Comparison of ENCODE assay signal across 8 cellular contexts in the genomic region with DNA sequence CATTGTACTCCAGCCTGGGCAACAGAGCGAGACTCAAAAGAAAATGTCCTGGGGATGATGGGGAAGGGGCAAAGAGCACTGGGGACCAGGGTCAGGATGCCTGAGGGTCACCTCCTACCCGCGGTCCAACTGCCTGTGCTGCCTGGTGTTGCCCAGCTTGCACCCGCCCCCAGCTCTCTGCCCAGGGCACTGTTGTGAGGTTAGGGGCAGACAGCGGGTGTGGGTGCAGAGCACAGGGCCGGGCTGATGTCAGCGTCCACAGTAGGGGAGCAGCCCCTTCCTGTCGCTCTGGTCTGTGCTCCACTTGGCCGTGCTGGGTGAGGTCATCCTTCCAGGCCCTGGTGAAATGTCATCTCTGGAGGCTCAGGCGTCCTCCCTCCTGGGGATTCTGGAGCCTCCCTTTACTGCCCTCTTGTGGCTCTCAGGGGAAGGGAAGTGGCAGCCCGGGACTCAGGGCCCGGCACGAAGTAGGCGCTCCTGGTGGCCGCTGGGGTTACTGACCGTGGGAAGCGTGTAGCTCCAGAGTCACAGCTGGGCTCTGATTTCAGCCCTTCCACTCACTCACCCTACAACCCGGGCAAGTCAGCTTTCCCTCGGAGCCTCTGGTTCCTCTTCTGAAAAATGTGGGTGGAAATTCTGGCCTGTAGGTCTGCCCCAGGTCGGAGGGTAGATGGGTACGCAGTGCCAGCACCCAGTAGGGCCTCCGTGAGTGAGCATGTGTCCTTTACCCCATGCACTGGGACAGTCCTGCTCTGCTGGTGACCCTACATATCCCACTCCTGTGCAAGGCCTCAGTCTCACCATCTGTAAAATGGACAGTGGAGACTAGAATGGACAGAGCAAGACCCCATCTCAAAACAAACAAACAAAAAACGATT. TPM values are rescaled to one million over a fixed set of nuclear protein-coding genes. Genes with fewer than 3 reads are reported as not detected.
DNase-seq lines count a peak whose midpoint lies in the region; ATAC-seq, FAIRE-seq and TF ChIP-seq lines count a peak whose summit lies in the region.

No MANE protein-coding gene starts in this region.

- peak; percentile 72 to 99 (median 91) for TF ChIP-seq CTCF in heart right ventricle (IDR thresholded peaks at IDR 0.05)

- intact Hi-C loops in heart right ventricle (cut with DNase I) = no loop called here

- DNase-seq in ELF-1 (ENCODE audit: low read depth, low spot score) (peak; percentile 99), H54 (ENCODE audit: insufficient read length, low spot score) (peak; percentile 85), MV-4-11 (lab: John Stamatoyannopoulos, UW) (peak; percentile 97), T follicular helper cell (ENCODE audit: low read depth) (peak; percentile 72), heart right ventricle (peak; percentile 75 to 84), retina (peak; percentile 91), NCI-H128 (lab: John Stamatoyannopoulos, UW; ENCODE audit: unreplicated experiment) (no peak)
- DNase-seq in activated naive CD8-positive, alpha-beta T cell treated with anti-CD3 and anti-CD28 coated beads, Interleukin-2, amount 50 U/mL, for 24 hours = peak; percentile 87

- no peaks in the 10 kb centered on the region for H3K9me3 Mint-ChIP-seq in activated naive CD8-positive, alpha-beta T cell treated with anti-CD3 and anti-CD28 coated beads, Interleukin-2, amount 50 U/mL, for 24 hours

- no peaks in the 10 kb centered on the region for H3K36me3 Mint-ChIP-seq in activated naive CD8-positive, alpha-beta T cell treated with anti-CD3 and anti-CD28 coated beads, Interleukin-2, amount 50 U/mL, for 24 hours (ENCODE audit: low read depth)

- peak overlapping the region; percentile 88 for H3K27ac Mint-ChIP-seq in activated naive CD8-positive, alpha-beta T cell treated with anti-CD3 and anti-CD28 coated beads, Interleukin-2, amount 50 U/mL, for 24 hours

- H3K4me1 Mint-ChIP-seq in activated naive CD8-positive, alpha-beta T cell treated with anti-CD3 and anti-CD28 coated beads, Interleukin-2, amount 50 U/mL, for 24 hours = peaks cover 52% of the 10 kb centered on the region

- H3K27me3 Mint-ChIP-seq in activated naive CD8-positive, alpha-beta T cell treated with anti-CD3 and anti-CD28 coated beads, Interleukin-2, amount 50 U/mL, for 24 hours = no peaks in the 10 kb centered on the region

- ATAC-seq in activated naive CD8-positive, alpha-beta T cell treated with anti-CD3 and anti-CD28 coated beads, Interleukin-2, amount 50 U/mL, for 24 hours = peak; percentile 84
- peak; percentile 84 to 93 (median 91) for ATAC-seq in heart right ventricle

- no peak overlapping the region for H3K4me3 ChIP-seq in heart right ventricle

- TF ChIP-seq POLR2A in H54 (IDR thresholded peaks at IDR 0.05; ENCODE audit: low read depth, low read length) = no peak

- peaks cover 0 to 29% (median 8%) of the 10 kb centered on the region in 9 donors for H3K4me1 ChIP-seq in heart right ventricle

- H3K27ac ChIP-seq in heart right ventricle = peak overlapping the region in 1 of 10 donors; percentile 57

- H3K9me3 ChIP-seq in heart right ventricle = no peaks in the 10 kb centered on the region

- H3K36me3 ChIP-seq in heart right ventricle = no peaks in the 10 kb centered on the region

- no peaks in the 10 kb centered on the region for H3K27me3 ChIP-seq in heart right ventricle

- WGBS in heart right ventricle, 2 donors = 29 to 30% methylated on average over 23 of the region's 23 CpGs

- peak overlapping the region; percentile 57 for H3K4me3 Mint-ChIP-seq in activated naive CD8-positive, alpha-beta T cell treated with anti-CD3 and anti-CD28 coated beads, Interleukin-2, amount 50 U/mL, for 24 hours

- FAIRE-seq in H54 (lab: Jason Lieb, UNC) = peak; percentile 78

RNA-seq across cellular contexts. Expression of gene PRR5, which starts 17.3 kb away (rescaled TPM):
- total RNA-seq in heart right ventricle = 1 to 10 TPM in 9 of 10 donors, under 1 TPM in 1; 0.96 to 4.8 (median 2.9) TPM
- 1 to 10 TPM; 2.8 to 3.4 TPM for polyA plus RNA-seq in heart right ventricle
